10 cellular contexts compared by ENCODE assay signal in genomic region chr7:43868181-43868580, GRCh38. TPM values are rescaled to one million over a fixed set of nuclear protein-coding genes. Genes with fewer than 3 reads are reported as not detected.
DNase-seq lines count a peak whose midpoint lies in the region; ATAC-seq, FAIRE-seq and TF ChIP-seq lines count a peak whose summit lies in the region.
"Had no signal": no experiment of that assay in that cellular context is flagged by ENCODE, and none has a peak within 500 bp of the region (broad histone marks: within the 10 kb centered on the region; RNA-seq: fewer than 3 reads in every experiment).

No MANE protein-coding gene starts in this region.

- in situ Hi-C loops in HepG2 (cut with HindIII; ENCODE audit: extremely low pct_ligation_motif_present, low pct_unique_long_range_greater_than_20kb): no loop called here

- H3K27ac Mint-ChIP-seq in activated naive CD8-positive, alpha-beta T cell treated with anti-CD3 and anti-CD28 coated beads, Interleukin-2, amount 10 ng/mL, durations not matched to agents 7 days and 5 days: no peak overlapping the region
- no peak overlapping the region for H3K27ac Mint-ChIP-seq in type B pancreatic cell

- H3K79me2 ChIP-seq in HepG2 (ENCODE audit: insufficient read depth, low read length): peaks cover 6% of the 10 kb centered on the region

- peaks cover 3% of the 10 kb centered on the region for H3K27me3 Mint-ChIP-seq in activated naive CD8-positive, alpha-beta T cell treated with anti-CD3 and anti-CD28 coated beads, Interleukin-2, amount 10 ng/mL, durations not matched to agents 7 days and 5 days
- H3K27me3 Mint-ChIP-seq in type B pancreatic cell: no peaks in the 10 kb centered on the region

- TF ChIP-seq RAD21 in HepG2 (CRISPR knock-in tag; IDR thresholded peaks at IDR 0.05): no peak

- H3K36me3 ChIP-seq in heart left ventricle (peaks cover 0 to 28% (median 23%) of the 10 kb centered on the region in 9 donors), HepG2 (replicated peaks in 1 of 2; ENCODE audit: control insufficient read depth in 1 of 2, insufficient read depth in 2 of 2, low read length in 2 of 2) (peaks cover 2 to 8% of the 10 kb centered on the region in 2 experiments; a peak in 4 of 5 replicates)
- H3K36me3 ChIP-seq: ovary had no signal

- H3K4me3 Mint-ChIP-seq in activated naive CD8-positive, alpha-beta T cell treated with anti-CD3 and anti-CD28 coated beads, Interleukin-2, amount 10 ng/mL, durations not matched to agents 7 days and 5 days: peak overlapping the region; percentile 94
- H3K4me3 Mint-ChIP-seq in type B pancreatic cell: peak overlapping the region; percentile 84

- peak overlapping the region; percentile 88 for H3K4me2 ChIP-seq in HepG2 (ENCODE audit: low read depth, low read length)

- H3K9me3 ChIP-seq in heart left ventricle (no peaks in the 10 kb centered on the region), HepG2 (ENCODE audit: low read length) (no peaks in the 10 kb centered on the region)
- H3K9me3 ChIP-seq: ovary had no signal

- peaks cover 0 to 36% (median 27%) of the 10 kb centered on the region in 12 donors for H3K4me1 ChIP-seq in heart left ventricle
- peaks cover 18% of the 10 kb centered on the region for H3K4me1 ChIP-seq in HepG2 (ENCODE audit: insufficient read depth, low read length)

- no peak for ATAC-seq in heart left ventricle
- no peak for ATAC-seq in left cardiac atrium
- no peak for ATAC-seq in activated naive CD8-positive, alpha-beta T cell treated with anti-CD3 and anti-CD28 coated beads, Interleukin-2, amount 10 ng/mL, durations not matched to agents 7 days and 5 days (ENCODE audit: low read depth)
- no peak for ATAC-seq in HepG2

- peaks cover 14% of the 10 kb centered on the region for H3K4me1 Mint-ChIP-seq in activated naive CD8-positive, alpha-beta T cell treated with anti-CD3 and anti-CD28 coated beads, Interleukin-2, amount 10 ng/mL, durations not matched to agents 7 days and 5 days
- peaks cover 22% of the 10 kb centered on the region for H3K4me1 Mint-ChIP-seq in type B pancreatic cell (ENCODE audit: unreplicated experiment)

- FAIRE-seq in HepG2 (lab: Jason Lieb, UNC): no peak

- no peak for TF ChIP-seq POLR2A in heart left ventricle (IDR thresholded peaks at IDR 0.05)
- no peak for TF ChIP-seq POLR2A in HepG2 (IDR thresholded peaks at IDR 0.05; ENCODE audit: insufficient read depth in 1 of 2, low read depth in 2 of 2, low read length in 2 of 2)

- H3K36me3 Mint-ChIP-seq in activated naive CD8-positive, alpha-beta T cell treated with anti-CD3 and anti-CD28 coated beads, Interleukin-2, amount 10 ng/mL, durations not matched to agents 7 days and 5 days: peaks cover 26% of the 10 kb centered on the region
- peaks cover 9% of the 10 kb centered on the region for H3K36me3 Mint-ChIP-seq in type B pancreatic cell

- TF ChIP-seq CTCF in heart left ventricle (IDR thresholded peaks at IDR 0.05) (no peak), HepG2 (CRISPR knock-in tag; IDR thresholded peaks at IDR 0.05) (no peak), type B pancreatic cell (conservative IDR thresholded peaks at IDR 0.05) (no peak)

- POLR2A ChIA-PET in activated naive CD8-positive, alpha-beta T cell treated with anti-CD3 and anti-CD28 coated beads, Interleukin-2, amount 10 ng/mL, durations not matched to agents 7 days and 5 days (lab: Charles Lee): interaction anchor here (1.9 kb wide), 1 partner anchor 285 kb away, joined by 5 read pairs; the partner anchor contains the start of gene STK17A
- POLR2A ChIA-PET in HepG2 (lab: Yijun Ruan, JAX): interaction anchor here (2.0 to 2.2 kb wide), 2 partner anchors 36 to 58 kb away, joined by 10 to 36 read pairs; partner anchors contain the start of gene UBE2D4

- intact Hi-C loops in heart left ventricle (cut with DNase I) (loop anchor here in 2 of 10 donors (2.0 to 5.0 kb wide), 2 partner anchors 39 to 59 kb away; partner anchors contain the start of genes UBE2D4 (in 1 of the 2) and URGCP (in 1 of the 2)), left cardiac atrium (cut with DNase I) (no loop called here), HepG2 (cut with micrococcal nuclease; ENCODE audit: unreplicated experiment) (loop anchor here (2.0 kb wide), 2 partner anchors 37 to 87 kb away; no protein-coding TSS in a partner anchor)

- WGBS in heart left ventricle, 4 donors: 62 to 71% (median 65%) methylated on average over 7 of the region's 7 CpGs
- WGBS in HepG2 (ENCODE audit: low lambda C conversion rate): 47% methylated on average over 7 of the region's 7 CpGs

- H4K20me1 ChIP-seq in HepG2 (ENCODE audit: insufficient read depth, low read length): no peaks in the 10 kb centered on the region

- H3K9me3 Mint-ChIP-seq in activated naive CD8-positive, alpha-beta T cell treated with anti-CD3 and anti-CD28 coated beads, Interleukin-2, amount 10 ng/mL, durations not matched to agents 7 days and 5 days: peaks cover 5% of the 10 kb centered on the region
- no peaks in the 10 kb centered on the region for H3K9me3 Mint-ChIP-seq in type B pancreatic cell

- no peak overlapping the region for H2AFZ ChIP-seq in HepG2 (ENCODE audit: low read length)

- TF ChIP-seq EP300 in HepG2 (IDR thresholded peaks at IDR 0.05; ENCODE audit: low read depth in 2 of 2, low read length in 2 of 2) (no peak), HepG2 (CRISPR knock-in tag; IDR thresholded peaks at IDR 0.05; ENCODE audit: borderline replicate concordance) (no peak)

- CTCF ChIA-PET in HepG2 (lab: Yijun Ruan, JAX; ENCODE audit: low intra/inter-chr PET ratio, low total read pairs): no interaction called here

- H3K27ac ChIP-seq in heart left ventricle (peak overlapping the region in 3 of 12 donors; percentile 54 to 91 (median 81)), HepG2 (ENCODE audit: extremely low read length, insufficient read depth, low read length) (peak overlapping the region; percentile 67)

- DNase-seq in heart left ventricle (no peak), left cardiac atrium (no peak), HepG2 (ENCODE audit: low spot score) (no peak), type B pancreatic cell (ENCODE audit: extremely low spot score, unreplicated experiment) (no peak), kidney tubule cell (ENCODE audit: low spot score) (no peak), HK-2 (ENCODE audit: unreplicated experiment) (no peak)
- DNase-seq in activated naive CD8-positive, alpha-beta T cell treated with anti-CD3 and anti-CD28 coated beads, Interleukin-2, amount 10 ng/mL, durations not matched to agents 7 days and 5 days: no peak
- no peak for DNase-seq in stimulated activated CD4-positive, alpha-beta T cell treated with anti-CD3 and anti-CD28 coated beads, Interleukin-4, amount 100 ng/mL, for 1 hour
- DNase-seq: NCI-H510A had no signal

- peak overlapping the region in 9 of 12 donors; percentile 64 to 97 (median 81) for H3K4me3 ChIP-seq in heart left ventricle
- H3K4me3 ChIP-seq in HepG2 (replicated peaks in 1 of 3; ENCODE audit: insufficient read depth in 1 of 3, low read depth in 2 of 3, low read length in 3 of 3): peak overlapping the region; percentile 86 to 96 (median 87)

- BruUV-seq in HepG2 (replicated peaks; lab: Mats Ljungman, UMichigan): no TSS peak

- H3K27me3 ChIP-seq in heart left ventricle: no peaks in the 10 kb centered on the region
- H3K27me3 ChIP-seq in HepG2 (ENCODE audit: control insufficient read depth in 1 of 2, insufficient read depth in 2 of 2, low read length in 2 of 2): no peaks in the 10 kb centered on the region; a peak in 1 of 5 replicates
- H3K27me3 ChIP-seq: ovary had no signal

- peak overlapping the region; percentile 80 for H3K9ac ChIP-seq in HepG2 (ENCODE audit: insufficient read depth, low read depth, low read length)

RNA-seq across cellular contexts. Expression of gene MRPS24, which starts 1.1 kb away (rescaled TPM):
- total RNA-seq in heart left ventricle (100 to 1,000 TPM; 118 to 252 (median 151) TPM), left cardiac atrium (100 to 1,000 TPM; 125 to 139 TPM), HepG2 (2016; rRNA removed; fragmentation: Illumina TruSeq; extraction: Trizol) (135 and 143 TPM in 2 replicates), type B pancreatic cell (ENCODE audit: low replicate concordance) (96.6 and 101 TPM in 2 replicates)
- polyA plus RNA-seq in heart left ventricle (100 to 1,000 TPM; 191 to 284 TPM), HepG2 (2011; rRNA removed) (153 and 162 TPM in 2 replicates)
- total RNA-seq in activated naive CD8-positive, alpha-beta T cell treated with anti-CD3 and anti-CD28 coated beads, Interleukin-2, amount 10 ng/mL, durations not matched to agents 7 days and 5 days: 10 to 100 TPM; 72.7 to 75.7 TPM
- total RNA-seq in HepG2 (2016; cell fraction: cytosol; rRNA removed; fragmentation: Illumina TruSeq; extraction: Trizol; ENCODE audit: low read depth): 121 and 142 TPM in 2 replicates
- 140 and 157 TPM in 2 replicates for total RNA-seq in HepG2 (2016; cell fraction: insoluble cytoplasmic fraction; rRNA removed; fragmentation: Illumina TruSeq; extraction: Trizol)
- total RNA-seq in HepG2 (2016; cell fraction: membrane; rRNA removed; fragmentation: Illumina TruSeq; extraction: Trizol): 117 and 135 TPM in 2 replicates
- total RNA-seq in HepG2 (2016; cell fraction: nucleus; rRNA removed; fragmentation: Illumina TruSeq; extraction: Trizol): 60.4 and 60.7 TPM in 2 replicates
- 180 and 315 TPM in 2 replicates for polyA plus RNA-seq in HepG2 (2011; cell fraction: cytosol; rRNA removed)
- 97.9 and 112 TPM in 2 replicates for polyA plus RNA-seq in HepG2 (2011; cell fraction: nucleus; rRNA removed)
- 131 and 143 TPM in 2 replicates for polyA plus RNA-seq in HepG2 (2012)
- 161 and 177 TPM in 2 replicates for polyA plus RNA-seq in HepG2 (2016; cell fraction: cytosol; fragmentation: Illumina TruSeq; extraction: Trizol; ENCODE audit: low read depth)
- 160 and 176 TPM in 2 replicates for polyA plus RNA-seq in HepG2 (2016; cell fraction: insoluble cytoplasmic fraction; fragmentation: Illumina TruSeq; extraction: Trizol; ENCODE audit: low read depth)
- polyA plus RNA-seq in HepG2 (2016; cell fraction: membrane; fragmentation: Illumina TruSeq; extraction: Trizol; ENCODE audit: low read depth): 136 TPM in 2 replicates
- polyA plus RNA-seq in HepG2 (2016; cell fraction: nucleus; fragmentation: Illumina TruSeq; extraction: Trizol; ENCODE audit: insufficient read depth, low read depth): 98.7 and 110 TPM in 2 replicates
- 157 and 159 TPM in 2 replicates for polyA minus RNA-seq in HepG2 (2011; rRNA and poly(A)+ RNA removed; ENCODE audit: low replicate concordance)
- 50.6 and 68.1 TPM in 2 replicates for polyA minus RNA-seq in HepG2 (2011; cell fraction: cytosol; rRNA and poly(A)+ RNA removed)
- polyA minus RNA-seq in HepG2 (2011; cell fraction: nucleus; rRNA and poly(A)+ RNA removed): 22.4 TPM in 2 replicates

RNA-seq across cellular contexts. Expression of gene URGCP, which starts 38.2 kb away (rescaled TPM):
- total RNA-seq in heart left ventricle (10 to 100 TPM; 28.2 to 43.7 (median 37.8) TPM), left cardiac atrium (10 to 100 TPM; 27.8 to 37.4 TPM), HepG2 (2016; rRNA removed; fragmentation: Illumina TruSeq; extraction: Trizol) (20.8 and 22.3 TPM in 2 replicates), type B pancreatic cell (ENCODE audit: low replicate concordance) (28.2 and 35.0 TPM in 2 replicates)
- polyA plus RNA-seq in heart left ventricle (10 to 100 TPM; 23.6 to 24.0 TPM), HepG2 (2011; rRNA removed) (25.8 and 29.7 TPM in 2 replicates)
- total RNA-seq in activated naive CD8-positive, alpha-beta T cell treated with anti-CD3 and anti-CD28 coated beads, Interleukin-2, amount 10 ng/mL, durations not matched to agents 7 days and 5 days: 10 to 100 TPM; 26.5 to 26.9 TPM
- 3.9 and 5.6 TPM in 2 replicates for total RNA-seq in HepG2 (2016; cell fraction: cytosol; rRNA removed; fragmentation: Illumina TruSeq; extraction: Trizol; ENCODE audit: low read depth)
- 19.9 and 24.0 TPM in 2 replicates for total RNA-seq in HepG2 (2016; cell fraction: insoluble cytoplasmic fraction; rRNA removed; fragmentation: Illumina TruSeq; extraction: Trizol)
- 5.5 and 7.7 TPM in 2 replicates for total RNA-seq in HepG2 (2016; cell fraction: membrane; rRNA removed; fragmentation: Illumina TruSeq; extraction: Trizol)
- 12.6 and 14.4 TPM in 2 replicates for total RNA-seq in HepG2 (2016; cell fraction: nucleus; rRNA removed; fragmentation: Illumina TruSeq; extraction: Trizol)
- 14.7 and 17.8 TPM in 2 replicates for polyA plus RNA-seq in HepG2 (2011; cell fraction: cytosol; rRNA removed)
- 19.4 and 22.1 TPM in 2 replicates for polyA plus RNA-seq in HepG2 (2011; cell fraction: nucleus; rRNA removed)
- polyA plus RNA-seq in HepG2 (2012): 13.7 and 15.6 TPM in 2 replicates
- 4.0 and 4.5 TPM in 2 replicates for polyA plus RNA-seq in HepG2 (2016; cell fraction: cytosol; fragmentation: Illumina TruSeq; extraction: Trizol; ENCODE audit: low read depth)
- 14.1 and 16.1 TPM in 2 replicates for polyA plus RNA-seq in HepG2 (2016; cell fraction: insoluble cytoplasmic fraction; fragmentation: Illumina TruSeq; extraction: Trizol; ENCODE audit: low read depth)
- 3.7 and 3.8 TPM in 2 replicates for polyA plus RNA-seq in HepG2 (2016; cell fraction: membrane; fragmentation: Illumina TruSeq; extraction: Trizol; ENCODE audit: low read depth)
- polyA plus RNA-seq in HepG2 (2016; cell fraction: nucleus; fragmentation: Illumina TruSeq; extraction: Trizol; ENCODE audit: insufficient read depth, low read depth): 29.6 and 30.0 TPM in 2 replicates
- polyA minus RNA-seq in HepG2 (2011; rRNA and poly(A)+ RNA removed; ENCODE audit: low replicate concordance): 30.5 and 51.3 TPM in 2 replicates
- 14.4 and 19.8 TPM in 2 replicates for polyA minus RNA-seq in HepG2 (2011; cell fraction: cytosol; rRNA and poly(A)+ RNA removed)
- polyA minus RNA-seq in HepG2 (2011; cell fraction: nucleus; rRNA and poly(A)+ RNA removed): 16.4 and 18.4 TPM in 2 replicates

RNA-seq across cellular contexts. Expression of gene UBE2D4, which starts 58.1 kb away (rescaled TPM):
- total RNA-seq in heart left ventricle (10 to 100 TPM; 35.1 to 69.8 (median 43.5) TPM), left cardiac atrium (10 to 100 TPM; 38.8 to 40.7 TPM), HepG2 (2016; rRNA removed; fragmentation: Illumina TruSeq; extraction: Trizol) (9.9 and 11.2 TPM in 2 replicates), type B pancreatic cell (ENCODE audit: low replicate concordance) (11.4 and 16.7 TPM in 2 replicates)
- polyA plus RNA-seq in heart left ventricle (10 to 100 TPM; 29.4 to 41.1 TPM), HepG2 (2011; rRNA removed) (14.2 and 16.0 TPM in 2 replicates)
- total RNA-seq in activated naive CD8-positive, alpha-beta T cell treated with anti-CD3 and anti-CD28 coated beads, Interleukin-2, amount 10 ng/mL, durations not matched to agents 7 days and 5 days: 1 to 10 TPM; 6.2 to 7.5 TPM
- 27.1 and 31.4 TPM in 2 replicates for total RNA-seq in HepG2 (2016; cell fraction: cytosol; rRNA removed; fragmentation: Illumina TruSeq; extraction: Trizol; ENCODE audit: low read depth)
- total RNA-seq in HepG2 (2016; cell fraction: insoluble cytoplasmic fraction; rRNA removed; fragmentation: Illumina TruSeq; extraction: Trizol): 7.7 and 8.5 TPM in 2 replicates
- total RNA-seq in HepG2 (2016; cell fraction: membrane; rRNA removed; fragmentation: Illumina TruSeq; extraction: Trizol): 39.7 and 40.1 TPM in 2 replicates
- total RNA-seq in HepG2 (2016; cell fraction: nucleus; rRNA removed; fragmentation: Illumina TruSeq; extraction: Trizol): 4.1 and 4.4 TPM in 2 replicates
- 13.8 and 14.2 TPM in 2 replicates for polyA plus RNA-seq in HepG2 (2011; cell fraction: cytosol; rRNA removed)
- polyA plus RNA-seq in HepG2 (2011; cell fraction: nucleus; rRNA removed): 3.6 and 5.4 TPM in 2 replicates
- polyA plus RNA-seq in HepG2 (2012): 6.9 and 8.8 TPM in 2 replicates
- 91.7 and 93.4 TPM in 2 replicates for polyA plus RNA-seq in HepG2 (2016; cell fraction: cytosol; fragmentation: Illumina TruSeq; extraction: Trizol; ENCODE audit: low read depth)
- polyA plus RNA-seq in HepG2 (2016; cell fraction: insoluble cytoplasmic fraction; fragmentation: Illumina TruSeq; extraction: Trizol; ENCODE audit: low read depth): 15.2 and 16.0 TPM in 2 replicates
- polyA plus RNA-seq in HepG2 (2016; cell fraction: membrane; fragmentation: Illumina TruSeq; extraction: Trizol; ENCODE audit: low read depth): 66.7 and 74.8 TPM in 2 replicates
- 10.1 and 10.4 TPM in 2 replicates for polyA plus RNA-seq in HepG2 (2016; cell fraction: nucleus; fragmentation: Illumina TruSeq; extraction: Trizol; ENCODE audit: insufficient read depth, low read depth)
- polyA minus RNA-seq in HepG2 (2011; rRNA and poly(A)+ RNA removed; ENCODE audit: low replicate concordance): 31.2 and 45.4 TPM in 2 replicates
- polyA minus RNA-seq in HepG2 (2011; cell fraction: cytosol; rRNA and poly(A)+ RNA removed): 5.8 and 6.0 TPM in 2 replicates
- polyA minus RNA-seq in HepG2 (2011; cell fraction: nucleus; rRNA and poly(A)+ RNA removed): 4.4 and 5.1 TPM in 2 replicates
